In the genomic region with DNA sequence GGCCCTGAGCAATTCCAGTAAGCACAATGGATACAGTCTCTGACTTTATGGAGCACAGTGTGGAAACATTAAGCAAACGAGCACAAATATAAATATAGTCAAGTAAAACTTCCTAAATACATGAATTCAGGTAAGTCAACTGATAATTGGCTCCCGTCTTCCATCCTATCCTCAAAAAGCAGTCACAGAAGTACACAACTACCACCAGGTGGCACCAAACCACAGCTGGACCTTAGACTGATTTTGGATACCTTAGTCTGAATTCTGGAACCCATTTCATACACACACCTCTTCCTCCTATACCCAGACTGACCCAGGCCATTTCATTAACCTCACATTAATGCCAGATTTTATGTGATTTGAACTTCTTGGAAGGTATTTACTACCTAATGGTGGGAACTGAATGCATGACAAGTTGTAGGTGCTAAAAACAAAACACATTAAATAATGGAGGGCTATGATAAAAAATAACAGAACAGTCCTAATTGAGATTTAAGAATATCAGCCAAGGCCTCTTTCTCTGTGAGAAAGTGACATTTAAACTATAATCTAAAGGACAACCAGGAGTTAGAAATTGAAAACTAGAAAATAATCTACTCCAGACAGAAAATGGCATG, we compare ENCODE assay signal across 8 cellular contexts.
DNase-seq lines count a peak whose midpoint lies in the region; ATAC-seq, FAIRE-seq and TF ChIP-seq lines count a peak whose summit lies in the region.

No MANE protein-coding gene starts in this region.

- H2AFZ ChIP-seq in keratinocyte (ENCODE audit: control insufficient read depth, low read length), result no peak overlapping the region

- dilution Hi-C loops in keratinocyte (cut with MboI; ENCODE audit: extremely low pct_ligation_motif_present, low sequenced_read_pairs), result no loop called here

- TF ChIP-seq CTCF in VCaP (conservative IDR thresholded peaks at IDR 0.05), result peak; percentile 92
- TF ChIP-seq CTCF in breast epithelium (IDR thresholded peaks at IDR 0.05), result peak; percentile 56 to 81 (median 76)
- peak; percentile 75 to 90 (median 87) for TF ChIP-seq CTCF in keratinocyte (optimal IDR thresholded peaks at IDR 0.05 in 1 of 3, IDR thresholded peaks at IDR 0.05 in 1 of 3, conservative IDR thresholded peaks at IDR 0.05 in 1 of 3; ENCODE audit: extremely low read depth in 1 of 3, insufficient read depth in 2 of 3, low read length in 3 of 3)

- H3K4me2 ChIP-seq in keratinocyte (ENCODE audit: control insufficient read depth, extremely low read depth, insufficient read depth, low read depth, low read length), result no peak overlapping the region

- H3K4me3 ChIP-seq in breast epithelium, result no peak overlapping the region
- H3K4me3 ChIP-seq in keratinocyte (ENCODE audit: control insufficient read depth in 2 of 3, extremely low read depth in 1 of 3, insufficient read depth in 2 of 3, low read depth in 1 of 3, low read length in 3 of 3), result no peak overlapping the region

- no peaks in the 10 kb centered on the region for H4K20me1 ChIP-seq in keratinocyte (ENCODE audit: control insufficient read depth, extremely low read depth, insufficient read depth, low read length)

- peak; percentile 84 for FAIRE-seq in keratinocyte (lab: Jason Lieb, UNC)

- H3K9me3 ChIP-seq in breast epithelium (no peaks in the 10 kb centered on the region), keratinocyte (ENCODE audit: control insufficient read depth, low read depth, low read length) (no peaks in the 10 kb centered on the region)

- DNase-seq in A172 (ENCODE audit: low spot score) (peak; percentile 46), NCI-H2171 treated with DMSO at 0.1 percent for 48 hours (lab: John Stamatoyannopoulos, UW) (peak; percentile 76), breast epithelium (ENCODE audit: low spot score in 2 of 2) (peak; percentile 46 to 62), keratinocyte (ENCODE audit: low read depth, low spot score) (peak; percentile 58)
- peak; percentile 73 to 79 for DNase-seq in stimulated activated CD4-positive, alpha-beta T cell treated with anti-CD3 and anti-CD28 coated beads, Interleukin-2, amount 100 ng/mL, for 24 hours

- no peak overlapping the region for H3K9ac ChIP-seq in keratinocyte (ENCODE audit: control insufficient read depth, extremely low read depth, insufficient read depth, low read length)

- H3K27me3 ChIP-seq in breast epithelium (no peaks in the 10 kb centered on the region), keratinocyte (ENCODE audit: control insufficient read depth, extremely low read depth, insufficient read depth, low read length) (no peaks in the 10 kb centered on the region)

- H3K79me2 ChIP-seq in keratinocyte (ENCODE audit: control insufficient read depth, insufficient read depth, low read length), result no peaks in the 10 kb centered on the region

- peak; percentile 84 for ATAC-seq in GM18502 (IDR thresholded peaks at IDR 0.05; ENCODE audit: poor library complexity, unreplicated experiment)
- ATAC-seq in HG03066 (IDR thresholded peaks at IDR 0.05; ENCODE audit: low read depth, unreplicated experiment), result peak; percentile 91

- H3K36me3 ChIP-seq in breast epithelium, result no peaks in the 10 kb centered on the region
- H3K36me3 ChIP-seq in keratinocyte (ENCODE audit: control insufficient read depth in 2 of 2, extremely low read depth in 1 of 2, insufficient read depth in 2 of 2, low read length in 2 of 2), result no peaks in the 10 kb centered on the region

- intact Hi-C loops in breast epithelium (cut with DNase I; ENCODE audit: low total_unique reads), result no loop called here

- H3K4me1 ChIP-seq in breast epithelium (no peaks in the 10 kb centered on the region), keratinocyte (ENCODE audit: control insufficient read depth, extremely low read depth, insufficient read depth, low read length) (no peaks in the 10 kb centered on the region)

- H3K9me1 ChIP-seq in keratinocyte (ENCODE audit: control insufficient read depth, extremely low read depth, insufficient read depth, low read length), result no peaks in the 10 kb centered on the region

- H3K27ac ChIP-seq in VCaP (peak overlapping the region; percentile 35; the same call in 1 of the 2 replicates), breast epithelium (no peak overlapping the region), keratinocyte (ENCODE audit: control insufficient read depth, insufficient read depth, low read length) (no peak overlapping the region)

- TF ChIP-seq POLR2A in breast epithelium (IDR thresholded peaks at IDR 0.05), result no peak
